1 cellular context compared by ENCODE assay signal in the genomic region with DNA sequence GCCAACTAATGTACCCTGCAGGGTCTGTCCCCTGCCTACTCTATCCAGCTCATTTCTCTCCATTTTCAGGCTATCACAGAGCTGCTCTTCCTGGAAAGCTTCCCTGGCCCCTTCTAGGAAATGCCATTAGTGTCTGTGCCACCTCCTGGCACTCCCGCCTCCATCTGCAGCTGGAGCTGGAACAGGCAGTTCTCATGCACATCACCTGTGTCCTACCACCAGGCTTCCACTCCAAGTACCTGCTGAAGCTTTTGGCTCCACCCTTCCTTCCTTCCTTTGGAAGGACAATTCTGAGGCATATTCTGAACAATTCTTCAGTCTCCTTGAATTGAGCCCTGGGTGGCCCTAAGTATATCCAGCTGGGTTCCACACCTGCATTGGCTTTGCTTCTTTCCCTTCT.
TF ChIP-seq lines count a peak whose summit lies in the region.

No MANE protein-coding gene starts in this region.

TF ChIP-seq in H1, 55 proteins besides CTCF, POLR2A, EP300 and RAD21:
- TF ChIP-seq SRF (IDR thresholded peaks at IDR 0.05; ENCODE audit: low read depth, low read length) (no peak), POU5F1 (IDR thresholded peaks at IDR 0.05; ENCODE audit: low read depth, low read length) (no peak), MAFK (IDR thresholded peaks at IDR 0.05; ENCODE audit: low read depth, low read length) (no peak), JUND (IDR thresholded peaks at IDR 0.05; ENCODE audit: low read length) (no peak), TBP (IDR thresholded peaks at IDR 0.05; ENCODE audit: low read depth, low read length) (no peak), SIRT6 (IDR thresholded peaks at IDR 0.05; ENCODE audit: low read length) (no peak), GABPA (IDR thresholded peaks at IDR 0.05; ENCODE audit: borderline replicate concordance, insufficient read depth, low read length) (no peak), RBBP5 (IDR thresholded peaks at IDR 0.05; ENCODE audit: borderline replicate concordance, low read depth, low read length) (no peak), NRF1 (IDR thresholded peaks at IDR 0.05; ENCODE audit: low read depth, low read length) (no peak), TAF1 (IDR thresholded peaks at IDR 0.05; ENCODE audit: low read depth, low read length) (no peak), CREB1 (IDR thresholded peaks at IDR 0.05) (no peak), SUZ12 (IDR thresholded peaks at IDR 0.05; ENCODE audit: low read length) (no peak), RFX5 (IDR thresholded peaks at IDR 0.05; ENCODE audit: borderline replicate concordance, low read depth, low read length) (no peak)
- TF ChIP-seq, protein P1, sequence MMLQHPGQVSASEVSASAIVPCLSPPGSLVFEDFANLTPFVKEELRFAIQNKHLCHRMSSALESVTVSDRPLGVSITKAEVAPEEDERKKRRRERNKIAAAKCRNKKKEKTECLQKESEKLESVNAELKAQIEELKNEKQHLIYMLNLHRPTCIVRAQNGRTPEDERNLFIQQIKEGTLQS (IDR thresholded peaks at IDR 0.05; ENCODE audit: insufficient read depth, low read depth, low read length), result no peak
TF ChIP-seq in H1: peak in this region for 0.
